ENCODE assay signal across 18 cellular contexts in genomic region chr5:90561766-90562165, GRCh38. TPM values are rescaled to one million over a fixed set of nuclear protein-coding genes. Genes with fewer than 3 reads are reported as not detected.
DNase-seq lines count a peak whose midpoint lies in the region; ATAC-seq, FAIRE-seq and TF ChIP-seq lines count a peak whose summit lies in the region.
"Had no signal": no experiment of that assay in that cellular context is flagged by ENCODE, and none has a peak within 500 bp of the region (broad histone marks: within the 10 kb centered on the region; RNA-seq: fewer than 3 reads in every experiment).

No MANE protein-coding gene starts in this region.

- no peaks in the 10 kb centered on the region for H4K20me1 ChIP-seq in H9 (ENCODE audit: control insufficient read depth, insufficient read depth, insufficient read length)
- H4K20me1 ChIP-seq in H1 (replicated peaks in 1 of 2; ENCODE audit: control insufficient read depth in 1 of 2, insufficient read depth in 2 of 2, low read length in 2 of 2) = peaks cover 0 to 2% of the 10 kb centered on the region in 2 experiments
- H4K20me1 ChIP-seq: BLaER1 treated with 17β-estradiol and CSF1 and Interleukin-3, amounts not matched to agents 10 nM and 100 nM had no signal

- H2BK120ac ChIP-seq in H9 (ENCODE audit: low read depth, low read length, poor library complexity, severe bottlenecking) = no peak overlapping the region
- no peak overlapping the region for H2BK120ac ChIP-seq in H1 (replicated peaks; ENCODE audit: low read depth, low read length)

- H4K91ac ChIP-seq in H9 (ENCODE audit: insufficient read length, low read depth, low read length) (no peak overlapping the region), H1 (replicated peaks; ENCODE audit: insufficient read length, low read length) (no peak overlapping the region)

- no peak overlapping the region for H2AK5ac ChIP-seq in H9 (ENCODE audit: insufficient read length, low read length)
- H2AK5ac ChIP-seq in H1 (ENCODE audit: low read depth, low read length) = no peak overlapping the region

- no peaks in the 10 kb centered on the region for H3K9me3 ChIP-seq in H9 (ENCODE audit: control insufficient read depth, low read depth, low read length)
- no peaks in the 10 kb centered on the region for H3K9me3 ChIP-seq in H1 (ENCODE audit: insufficient read depth in 2 of 2, low read depth in 1 of 2, low read length in 1 of 2)
- no peaks in the 10 kb centered on the region for H3K9me3 ChIP-seq in neuron (ENCODE audit: low read length)

- H3K56ac ChIP-seq in H9 (ENCODE audit: insufficient read length, low read depth, low read length) = no peak overlapping the region
- H3K56ac ChIP-seq in H1 (replicated peaks; ENCODE audit: insufficient read length, low read depth, low read length) = no peak overlapping the region

- no peak overlapping the region for H3K14ac ChIP-seq in H9 (ENCODE audit: insufficient read depth, low read length)
- no peak overlapping the region for H3K14ac ChIP-seq in H1 (ENCODE audit: insufficient read length)

- DNase-seq in H9 = no peak
- peak; percentile 60 for DNase-seq in NCI-H69 (lab: John Stamatoyannopoulos, UW)
- DNase-seq in H1 (ENCODE audit: low read depth in 1 of 2, low spot score in 2 of 2) = no peak
- no peak for DNase-seq in stimulated activated naive CD8-positive, alpha-beta T cell treated with anti-CD3 and anti-CD28 coated beads, Interleukin-15, Interleukin-2, amounts not matched to agents 100 U/mL and 50 U/mL, for 24 hours
- no peak for DNase-seq in NCI-H2029 (lab: John Stamatoyannopoulos, UW)
- DNase-seq: Calu3; CD8-positive, alpha-beta memory T cell; EL; GF-D8; MM.1S; NCI-H1092; NCI-H2227 treated with DMSO at 0.1 percent for 48 hours; Right ventricle myocardium superior had no signal

- no peak overlapping the region for H3K27ac ChIP-seq in H9 (ENCODE audit: insufficient read length, low read depth, low read length)
- no peak overlapping the region for H3K27ac ChIP-seq in H1 (ENCODE audit: low read depth, low read length)
- H3K27ac ChIP-seq: BLaER1 treated with 17β-estradiol and CSF1 and Interleukin-3, amounts not matched to agents 10 nM and 100 nM had no signal

- H3K79me2 ChIP-seq in H9 (ENCODE audit: insufficient read depth, low read length) = peaks cover 22% of the 10 kb centered on the region; the same call in 1 of the 2 replicates
- H3K79me2 ChIP-seq in H1 (ENCODE audit: control insufficient read depth in 1 of 2, insufficient read depth in 2 of 2, low read length in 2 of 2) = peaks cover 0 to 75% of the 10 kb centered on the region in 2 experiments; a peak in 3 of 4 replicates

- H3T11ph ChIP-seq in H9 (ENCODE audit: low read length) = no peak overlapping the region

- no peak for ATAC-seq in GM19023 (IDR thresholded peaks at IDR 0.05; ENCODE audit: unreplicated experiment)
- no peak for ATAC-seq in stimulated activated naive CD8-positive, alpha-beta T cell treated with anti-CD3 and anti-CD28 coated beads, Interleukin-15, Interleukin-2, amounts not matched to agents 100 U/mL and 50 U/mL, for 24 hours
- ATAC-seq: HCT116 had no signal

- CTCF ChIA-PET in H1 (lab: Charles Lee; ENCODE audit: partially characterized antibody) = interaction anchor here (0.6 to 1.8 kb wide), 3 partner anchors 25 to 91 kb away, joined by 3 to 4 read pairs (median 3); no protein-coding TSS in a partner anchor

- H3K79me1 ChIP-seq in H9 (ENCODE audit: insufficient read depth, low read depth, low read length, poor library complexity, severe bottlenecking) = no peaks in the 10 kb centered on the region
- no peaks in the 10 kb centered on the region for H3K79me1 ChIP-seq in H1 (ENCODE audit: low read depth, low read length)

- no peaks in the 10 kb centered on the region for H3K27me3 Mint-ChIP-seq in H9 (ENCODE audit: low read depth)

- peak overlapping the region in 1 of 4 experiments; percentile 96; a peak in 2 of 8 replicates for H3K4me3 ChIP-seq in H1 (ENCODE audit: extremely low read depth in 1 of 4, insufficient read depth in 2 of 4, low read depth in 3 of 4, low read length in 4 of 4)
- H3K4me3 ChIP-seq in neuron (ENCODE audit: low read length) = peak overlapping the region; percentile 85
- H3K4me3 ChIP-seq: BLaER1 treated with 17β-estradiol and CSF1 and Interleukin-3, amounts not matched to agents 10 nM and 100 nM had no signal

- H3K4me1 ChIP-seq in H9 (ENCODE audit: insufficient read depth, low read length) (peaks cover 11% of the 10 kb centered on the region; the same call in 1 of the 2 replicates), H1 (replicated peaks in 1 of 4; ENCODE audit: control insufficient read depth in 3 of 4, insufficient read depth in 4 of 4, low read length in 3 of 4) (peaks cover 3 to 26% (median 16%) of the 10 kb centered on the region in 4 experiments; a peak in 6 of 7 replicates), neuron (ENCODE audit: insufficient read depth, low read length) (peaks cover 52% of the 10 kb centered on the region)
- H3K4me1 ChIP-seq: BLaER1 treated with 17β-estradiol and CSF1 and Interleukin-3, amounts not matched to agents 10 nM and 100 nM had no signal

- no peak for TF ChIP-seq CTCF in H9 (conservative IDR thresholded peaks at IDR 0.05)
- no peak for TF ChIP-seq CTCF in H1 (IDR thresholded peaks at IDR 0.05; ENCODE audit: control extremely low read depth in 1 of 3, insufficient read depth in 1 of 3, low read depth in 1 of 3, low read length in 3 of 3)

- H3K4ac ChIP-seq in H9 (ENCODE audit: low read depth, low read length) (no peak overlapping the region), H1 (replicated peaks; ENCODE audit: insufficient read length, low read depth, low read length) (no peak overlapping the region)

- H3K4me3 Mint-ChIP-seq in H9 = peak overlapping the region in 1 of 2 experiments; percentile 93; a peak in 3 of 5 replicates
- H3K4me3 Mint-ChIP-seq: CD8-positive, alpha-beta memory T cell; T-helper 1 cell treated with Interleukin-12 subunit alpha and Interleukin-12 subunit beta and Interleukin-4 antibody, amounts not matched to agents 30 μg/mL and 1 μg/mL, for 36 hours had no signal

- peaks cover 11 to 19% of the 10 kb centered on the region in 2 experiments for H3K9me3 Mint-ChIP-seq in H9
- H3K9me3 Mint-ChIP-seq: CD8-positive, alpha-beta memory T cell; T-helper 1 cell treated with Interleukin-12 subunit alpha and Interleukin-12 subunit beta and Interleukin-4 antibody, amounts not matched to agents 30 μg/mL and 1 μg/mL, for 36 hours had no signal

- FAIRE-seq in H1 (lab: Jason Lieb, UNC) = no peak

- no peak overlapping the region for H4K5ac ChIP-seq in H9 (ENCODE audit: insufficient read length, low read depth, low read length)
- H4K5ac ChIP-seq in H1 (ENCODE audit: insufficient read length, low read depth, low read length) = peak overlapping the region; percentile 75

- H2BK20ac ChIP-seq in H9 (ENCODE audit: low read depth, low read length, poor library complexity, severe bottlenecking) = no peak overlapping the region
- no peak overlapping the region for H2BK20ac ChIP-seq in H1 (ENCODE audit: low read length)

- H2BK5ac ChIP-seq in H9 (ENCODE audit: insufficient read length, low read length) = no peak overlapping the region
- H2BK5ac ChIP-seq in H1 (ENCODE audit: low read depth, low read length) = no peak overlapping the region

- H3K4me2 ChIP-seq in H9 (ENCODE audit: insufficient read depth, insufficient read length, low read length) (peak overlapping the region; percentile 15), H1 (ENCODE audit: insufficient read depth in 1 of 2, low read depth in 2 of 2, low read length in 2 of 2) (peak overlapping the region; percentile 62 to 98)
- H3K4me2 ChIP-seq: BLaER1 treated with 17β-estradiol and CSF1 and Interleukin-3, amounts not matched to agents 10 nM and 100 nM had no signal

- POLR2A ChIA-PET in H1 (lab: Charles Lee; ENCODE audit: partially characterized antibody) = interaction anchor here (1.1 to 1.5 kb wide), 5 partner anchors 10 to 89 kb away, joined by 3 to 6 read pairs (median 3); partner anchors contain the start of genes MBLAC2 and POLR3G

- TF ChIP-seq EP300 in H1 (IDR thresholded peaks at IDR 0.05; ENCODE audit: borderline replicate concordance in 1 of 2, low read depth in 2 of 2, low read length in 2 of 2) = no peak

- H3K4me1 Mint-ChIP-seq in H9 = peaks cover 67 to 69% of the 10 kb centered on the region in 2 experiments

- H2AFZ ChIP-seq in H9 (ENCODE audit: low read length) = no peak overlapping the region
- H2AFZ ChIP-seq in H1 (ENCODE audit: low read length) = no peak overlapping the region
- no peak overlapping the region for H2AFZ ChIP-seq in neuron (ENCODE audit: low read depth, low read length)

- no peak for TF ChIP-seq POLR2A in H1 (IDR thresholded peaks at IDR 0.05; ENCODE audit: control extremely low read depth in 1 of 2, low read depth in 2 of 2, low read length in 2 of 2)

- H3K23me2 ChIP-seq in H9 (ENCODE audit: insufficient read length, low read depth, low read length, poor library complexity, severe bottlenecking) (peaks cover 4% of the 10 kb centered on the region), H1 (ENCODE audit: low read depth, low read length) (peaks cover 5% of the 10 kb centered on the region; the same call in 1 of the 2 replicates)

- H3K36me3 Mint-ChIP-seq in H9 (ENCODE audit: insufficient read depth in 1 of 3, low read depth in 3 of 3) = peaks cover 0 to 14% (median 13%) of the 10 kb centered on the region in 3 experiments; a peak in 6 of 7 replicates

- no peak for TF ChIP-seq RAD21 in H1 (IDR thresholded peaks at IDR 0.05 in 1 of 2, conservative IDR thresholded peaks at IDR 0.05 in 1 of 2; ENCODE audit: low read depth in 2 of 2, low read length in 2 of 2)

- H3K36me3 ChIP-seq in H1 (ENCODE audit: control insufficient read depth in 2 of 4, insufficient read depth in 4 of 4, low read length in 3 of 4) = no peaks in the 10 kb centered on the region
- H3K36me3 ChIP-seq in neuron (ENCODE audit: insufficient read depth, low read length) = no peaks in the 10 kb centered on the region
- H3K36me3 ChIP-seq: BLaER1 treated with 17β-estradiol and CSF1 and Interleukin-3, amounts not matched to agents 10 nM and 100 nM had no signal

- H3K27ac Mint-ChIP-seq in H9 = peak overlapping the region; percentile 19 to 97 (median 94); a peak in 4 of 7 replicates
- H3K27ac Mint-ChIP-seq: CD8-positive, alpha-beta memory T cell; T-helper 1 cell treated with Interleukin-12 subunit alpha and Interleukin-12 subunit beta and Interleukin-4 antibody, amounts not matched to agents 30 μg/mL and 1 μg/mL, for 36 hours had no signal

- WGBS in H9 (ENCODE audit: extremely low coverage, insufficient read length, low lambda C conversion rate) = no CpG with 5 or more reads among the region's 1 CpG
- WGBS in H1 (ENCODE audit: extremely low coverage in 1 of 2, insufficient coverage in 1 of 2, insufficient read length in 1 of 2, insufficient replicate concordance in 2 of 2, low coverage in 1 of 2, low lambda C conversion rate in 2 of 2, missing lambda C conversion rate in 1 of 2), 2 experiments = 68% methylated on average over 1 of the region's 1 CpG; no CpG with 5 or more reads in 1 of the 2 experiments

- H3K23ac ChIP-seq in H9 (ENCODE audit: insufficient read length, low read depth, low read length) (no peak overlapping the region), H1 (ENCODE audit: insufficient read length) (no peak overlapping the region)

- H2BK12ac ChIP-seq in H9 (ENCODE audit: insufficient read length, low read depth, low read length) = no peak overlapping the region
- H2BK12ac ChIP-seq in H1 (ENCODE audit: low read depth, low read length) = no peak overlapping the region

- no peak overlapping the region for H3K18ac ChIP-seq in H9 (ENCODE audit: insufficient read length, low read depth, low read length)
- no peak overlapping the region; the same call in 1 of the 2 replicates for H3K18ac ChIP-seq in H1 (ENCODE audit: extremely low read depth, low read length)

- no peak overlapping the region for H4K8ac ChIP-seq in H9 (replicated peaks; ENCODE audit: insufficient read length, low read depth, low read length)
- no peak overlapping the region for H4K8ac ChIP-seq in H1 (ENCODE audit: extremely low read depth, insufficient read depth, low read length)

- no peak overlapping the region for H3K9ac ChIP-seq in H9 (ENCODE audit: extremely low read depth, insufficient read length, low read length)
- no peak overlapping the region for H3K9ac ChIP-seq in H1 (replicated peaks in 1 of 4; ENCODE audit: extremely low read depth in 1 of 4, low read depth in 3 of 4, low read length in 3 of 4)
- H3K9ac ChIP-seq: BLaER1 treated with 17β-estradiol and CSF1 and Interleukin-3, amounts not matched to agents 10 nM and 100 nM had no signal

- H3K27me3 ChIP-seq in H9 (ENCODE audit: insufficient read depth, low read length) (no peaks in the 10 kb centered on the region), H1 (replicated peaks in 1 of 4; ENCODE audit: control insufficient read depth in 3 of 4, extremely low read depth in 1 of 4, insufficient read depth in 3 of 4, low read length in 3 of 4) (no peaks in the 10 kb centered on the region), neuron (ENCODE audit: insufficient read depth, low read length) (no peaks in the 10 kb centered on the region)

- no peak overlapping the region for H2BK15ac ChIP-seq in H9 (ENCODE audit: low read depth, low read length)
- no peak overlapping the region for H2BK15ac ChIP-seq in H1 (ENCODE audit: low read length)

RNA-seq across cellular contexts. Expression of gene ADGRV1, which starts 3.2 kb away (rescaled TPM):
- 55.4 and 64.8 TPM in 2 replicates for total RNA-seq in H9 (2021)
- 62.2 and 62.3 TPM in 2 replicates for total RNA-seq in H1 (2021; fragmentation: NEBNext Ultra II Directional; extraction: Animal tissue kit (Norgen Biotek cat#: 25700))
- polyA plus RNA-seq in H1 (2011; rRNA removed) = 40.6 and 53.1 TPM in 2 replicates
- polyA plus RNA-seq in H1 (2011; cell fraction: cytosol; rRNA removed) = 46.6 TPM
- polyA plus RNA-seq in H1 (2011; cell fraction: nucleus; rRNA removed) = 64.4 TPM
- polyA plus RNA-seq in H1 (2012, experiment 1 of 2) = 28.8 to 39.8 TPM (median 33.5 TPM) in 4 replicates
- polyA plus RNA-seq in H1 (2012, experiment 2 of 2) = 6.7 TPM
- polyA plus RNA-seq in H1 (2013, experiment 1 of 2) = 28.5 TPM
- 24.9 TPM for polyA plus RNA-seq in H1 (2013, experiment 2 of 2)
- 289 and 337 TPM in 2 replicates for polyA minus RNA-seq in H1 (2011; rRNA and poly(A)+ RNA removed)
- polyA minus RNA-seq in H1 (2011; cell fraction: cytosol; rRNA and poly(A)+ RNA removed) = 73.0 TPM
- polyA minus RNA-seq in H1 (2011; cell fraction: nucleus; rRNA and poly(A)+ RNA removed) = 934 TPM
- total RNA-seq: Right ventricle myocardium superior had no signal
- polyA plus RNA-seq: CD8-positive, alpha-beta memory T cell had no signal

RNA-seq across cellular contexts. Expression of gene LYSMD3, which starts 32.4 kb away (rescaled TPM):
- 14.0 and 16.5 TPM in 2 replicates for total RNA-seq in H9 (2021)
- total RNA-seq in H1 (2021; fragmentation: NEBNext Ultra II Directional; extraction: Animal tissue kit (Norgen Biotek cat#: 25700)) = 14.9 TPM in 2 replicates
- 2.1 and 3.7 TPM in 2 replicates for polyA plus RNA-seq in H1 (2011; rRNA removed)
- polyA plus RNA-seq in H1 (2011; cell fraction: cytosol; rRNA removed) = 4.7 TPM
- 0.91 TPM for polyA plus RNA-seq in H1 (2011; cell fraction: nucleus; rRNA removed)
- polyA plus RNA-seq in H1 (2012, experiment 1 of 2) = 5.9 to 9.7 TPM (median 7.0 TPM) in 4 replicates
- polyA plus RNA-seq in H1 (2012, experiment 2 of 2) = 0.52 TPM
- polyA plus RNA-seq in H1 (2013, experiment 1 of 2) = 8.4 TPM
- 8.6 TPM for polyA plus RNA-seq in H1 (2013, experiment 2 of 2)
- polyA minus RNA-seq in H1 (2011; rRNA and poly(A)+ RNA removed) = 5.9 and 7.5 TPM in 2 replicates
- polyA minus RNA-seq in H1 (2011; cell fraction: cytosol; rRNA and poly(A)+ RNA removed) = 4.7 TPM
- polyA minus RNA-seq in H1 (2011; cell fraction: nucleus; rRNA and poly(A)+ RNA removed) = 9.4 TPM
